ENCODE assay signal across 8 cellular contexts in the genomic region with DNA sequence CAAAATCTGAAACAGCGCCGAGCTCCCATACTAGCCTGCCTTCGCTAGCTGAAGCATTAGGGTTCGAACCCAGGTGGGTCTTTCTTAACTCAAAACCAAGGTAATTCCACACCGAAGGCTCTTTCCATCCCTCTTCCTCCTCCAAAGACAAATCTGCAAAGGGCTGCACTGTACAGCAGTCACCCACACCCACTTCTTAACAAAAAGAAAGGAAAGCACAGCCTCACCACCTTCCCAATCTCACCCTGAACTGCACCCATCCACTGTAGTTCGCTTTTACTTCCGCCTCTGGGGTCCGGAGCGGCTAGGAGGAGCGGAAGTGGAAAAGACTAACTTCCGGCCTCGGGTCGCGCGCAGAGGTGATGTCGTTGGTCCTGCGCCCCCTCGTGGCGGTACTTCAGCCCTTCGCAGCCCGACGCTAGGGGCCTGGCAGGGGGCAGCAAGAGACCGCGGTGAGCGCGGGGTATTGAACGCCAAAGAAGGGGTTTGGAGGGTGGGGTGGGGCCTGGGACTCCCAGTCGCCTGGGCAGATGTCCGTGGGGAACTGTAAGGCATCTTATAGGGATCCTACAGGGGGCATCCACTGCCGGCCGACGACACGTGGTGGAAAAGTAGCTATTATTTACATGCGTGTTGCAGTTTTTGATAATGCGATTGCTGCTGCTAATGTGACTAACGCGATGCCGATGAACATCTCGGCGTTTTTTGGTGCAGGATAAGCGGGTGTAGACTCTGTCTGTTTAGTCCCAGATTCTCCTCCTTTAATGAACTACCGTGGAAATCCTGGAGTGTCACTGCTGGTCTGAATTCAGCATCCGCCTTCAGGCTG. TPM values are rescaled to one million over a fixed set of nuclear protein-coding genes. Genes with fewer than 3 reads are reported as not detected.
DNase-seq lines count a peak whose midpoint lies in the region; ATAC-seq, FAIRE-seq and TF ChIP-seq lines count a peak whose summit lies in the region.

A gene with protein sequence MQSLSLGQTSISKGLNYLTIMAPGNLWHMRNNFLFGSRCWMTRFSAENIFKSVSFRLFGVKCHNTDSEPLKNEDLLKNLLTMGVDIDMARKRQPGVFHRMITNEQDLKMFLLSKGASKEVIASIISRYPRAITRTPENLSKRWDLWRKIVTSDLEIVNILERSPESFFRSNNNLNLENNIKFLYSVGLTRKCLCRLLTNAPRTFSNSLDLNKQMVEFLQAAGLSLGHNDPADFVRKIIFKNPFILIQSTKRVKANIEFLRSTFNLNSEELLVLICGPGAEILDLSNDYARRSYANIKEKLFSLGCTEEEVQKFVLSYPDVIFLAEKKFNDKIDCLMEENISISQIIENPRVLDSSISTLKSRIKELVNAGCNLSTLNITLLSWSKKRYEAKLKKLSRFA (minus strand): TSS at position 290 of the 829 bp plus-strand sequence. CDS start 619 bp downstream, outside the sequence.

- H3K36me3 Mint-ChIP-seq in Caco-2 (ENCODE audit: insufficient read depth, unreplicated experiment), result peaks cover 15% of the 10 kb centered on the region
- peaks cover 8% of the 10 kb centered on the region for H3K36me3 Mint-ChIP-seq in endodermal cell (ENCODE audit: low read depth)
- peaks cover 4% of the 10 kb centered on the region for H3K36me3 Mint-ChIP-seq in mesothelial cell of epicardium

- TF ChIP-seq CTCF in Caco-2 (IDR thresholded peaks at IDR 0.05; ENCODE audit: insufficient read depth in 1 of 2, low read depth in 1 of 2, low read length in 1 of 2, severe bottlenecking in 1 of 2, unreplicated experiment in 1 of 2) (peak; percentile 97 to 100), endodermal cell (conservative IDR thresholded peaks at IDR 0.05) (peak; percentile 97), mesothelial cell of epicardium (IDR thresholded peaks at IDR 0.05; ENCODE audit: unreplicated experiment) (peak; percentile 89)

- peak; percentile 99 for ATAC-seq in GM21367 (IDR thresholded peaks at IDR 0.05; ENCODE audit: unreplicated experiment)

- DNase-seq in Caco-2 (peak; percentile 94 to 96), HTR-8/SVneo (ENCODE audit: insufficient read length, low spot score) (peak; percentile 61), NOMO-1 treated with DMSO at 0.1 percent for 48 hours (lab: John Stamatoyannopoulos, UW; ENCODE audit: unreplicated experiment) (peak; percentile 99), endodermal cell (peak; percentile 97), mesothelial cell of epicardium (ENCODE audit: low spot score in 2 of 2, unreplicated experiment in 2 of 2) (peak; percentile 85 to 95)
- DNase-seq in activated CD8-positive, alpha-beta memory T cell treated with anti-CD3 and anti-CD28 coated beads for 48 hours (ENCODE audit: low read depth in 2 of 3, low spot score in 2 of 3), result peak; percentile 80 to 94 (median 91)
- DNase-seq in stimulated activated CD8-positive, alpha-beta memory T cell treated with anti-CD3 and anti-CD28 coated beads, Interleukin-15, amount 100 ng/mL, for 48 hours (ENCODE audit: low read depth in 2 of 2), result peak; percentile 85 to 86

- H3K4me3 ChIP-seq in Caco-2 (ENCODE audit: low read depth, low read length) (peak within 1 kb of the TSS; percentile 51), endodermal cell (ENCODE audit: low read length) (peak within 1 kb of the TSS; percentile 93)

- H3K27me3 Mint-ChIP-seq in Caco-2 (ENCODE audit: insufficient read depth, unreplicated experiment) (no peaks in the 10 kb centered on the region), endodermal cell (ENCODE audit: insufficient read depth) (peaks cover 11% of the 10 kb centered on the region), mesothelial cell of epicardium (ENCODE audit: low read depth) (no peaks in the 10 kb centered on the region)

- peak within 1 kb of the TSS; percentile 66 for H3K9ac ChIP-seq in endodermal cell (ENCODE audit: extremely low read depth, low read length, poor library complexity, severe bottlenecking)

- H3K4me1 ChIP-seq in Caco-2 (no peaks in the 10 kb centered on the region), endodermal cell (ENCODE audit: control insufficient read depth, insufficient read depth, low read length) (no peaks in the 10 kb centered on the region)

- CTCF ChIA-PET in Caco-2 (lab: Charles Lee), result interaction anchor here (0.6 to 2.3 kb wide), 13 partner anchors 12 to 567 kb away, joined by 3 to 14 read pairs (median 4); a partner anchor contains a TSS

- FAIRE-seq in HTR-8/SVneo (lab: Jason Lieb, UNC), result no peak

- intact Hi-C loops in Caco-2 (cut with micrococcal nuclease; ENCODE audit: unreplicated experiment), result loop anchor here (1.0 to 5.0 kb wide), 8 partner anchors 50 to 582 kb away; a partner anchor contains a TSS

- H3K27ac ChIP-seq in endodermal cell (ENCODE audit: low read depth, low read length), result no peak within 1 kb of the TSS

- H3K36me3 ChIP-seq in Caco-2 (ENCODE audit: control insufficient read depth, insufficient read depth, low read length) (no peaks in the 10 kb centered on the region), endodermal cell (ENCODE audit: control insufficient read depth, insufficient read depth, low read length) (peaks cover 20% of the 10 kb centered on the region)

- H3K4me3 Mint-ChIP-seq in Caco-2 (ENCODE audit: unreplicated experiment), result peak within 1 kb of the TSS; percentile 90
- H3K4me3 Mint-ChIP-seq in endodermal cell, result peak within 1 kb of the TSS; percentile 81
- peak within 1 kb of the TSS; percentile 96 for H3K4me3 Mint-ChIP-seq in mesothelial cell of epicardium

- 19 to 38% methylated on average over 26 to 43 of the region's 43 CpGs for WGBS in endodermal cell (ENCODE audit: insufficient coverage in 1 of 2, insufficient read length in 1 of 2), 2 experiments

- H3K4me1 Mint-ChIP-seq in Caco-2 (ENCODE audit: low read depth, unreplicated experiment), result no peaks in the 10 kb centered on the region
- H3K4me1 Mint-ChIP-seq in endodermal cell, result peaks cover 4% of the 10 kb centered on the region
- peaks cover 13% of the 10 kb centered on the region for H3K4me1 Mint-ChIP-seq in mesothelial cell of epicardium

- H3K27ac Mint-ChIP-seq in Caco-2 (ENCODE audit: unreplicated experiment) (peak within 1 kb of the TSS; percentile 86), endodermal cell (peak within 1 kb of the TSS; percentile 83), mesothelial cell of epicardium (peak within 1 kb of the TSS; percentile 93)

- POLR2A ChIA-PET in Caco-2 (lab: Charles Lee), result no interaction called here

- H3K27me3 ChIP-seq in Caco-2 (replicated peaks; ENCODE audit: control insufficient read depth, insufficient read depth, low read length) (no peaks in the 10 kb centered on the region), endodermal cell (ENCODE audit: control insufficient read depth, insufficient read depth, low read length, poor library complexity, severe bottlenecking) (no peaks in the 10 kb centered on the region)

- no peaks in the 10 kb centered on the region for H3K9me3 Mint-ChIP-seq in Caco-2 (ENCODE audit: unreplicated experiment)
- peaks cover 7% of the 10 kb centered on the region for H3K9me3 Mint-ChIP-seq in endodermal cell
- H3K9me3 Mint-ChIP-seq in mesothelial cell of epicardium, result no peaks in the 10 kb centered on the region

- H3K9me3 ChIP-seq in Caco-2 (no peaks in the 10 kb centered on the region), endodermal cell (ENCODE audit: control insufficient read depth, low read length) (peaks cover 12% of the 10 kb centered on the region)

- BruUV-seq in Caco-2 (replicated peaks; lab: Mats Ljungman, UMichigan), result no TSS peak

RNA-seq across cellular contexts. Expression of the gene that starts here (rescaled TPM):
- total RNA-seq in Caco-2 (2022) (16.2 and 16.9 TPM in 2 replicates), endodermal cell (10 to 100 TPM; 15.5 to 17.5 TPM), mesothelial cell of epicardium (14.7 to 19.3 TPM (median 15.2 TPM) in 3 replicates)
- 13.3 TPM for polyA plus RNA-seq in endodermal cell (2013, experiment 1 of 2)
- polyA plus RNA-seq in endodermal cell (2013, experiment 2 of 2), result 10.1 TPM
